ENCODE assay signal across 12 cellular contexts in genomic region chr14:22559041-22559440, GRCh38. TPM values are rescaled to one million over a fixed set of nuclear protein-coding genes. Genes with fewer than 3 reads are reported as not detected.
DNase-seq lines count a peak whose midpoint lies in the region; ATAC-seq and TF ChIP-seq lines count a peak whose summit lies in the region.
"Had no signal": no experiment of that assay in that cellular context is flagged by ENCODE, and none has a peak within 500 bp of the region (broad histone marks: within the 10 kb centered on the region; RNA-seq: fewer than 3 reads in every experiment).

No MANE protein-coding gene starts in this region.

- H3K27me3 Mint-ChIP-seq in activated naive CD4-positive, alpha-beta T cell treated with anti-CD3 and anti-CD28 coated beads for 36 hours (ENCODE audit: low read depth) = no peaks in the 10 kb centered on the region
- peaks cover 2% of the 10 kb centered on the region for H3K27me3 Mint-ChIP-seq in activated CD4-positive, alpha-beta memory T cell treated with anti-CD3 and anti-CD28 coated beads, Interleukin-2, amount 10 ng/mL, durations not matched to agents 7 days and 5 days

- POLR2A ChIA-PET in activated CD4-positive, alpha-beta memory T cell treated with anti-CD3 and anti-CD28 coated beads, Interleukin-2, amount 10 ng/mL, durations not matched to agents 7 days and 5 days (lab: Charles Lee) = interaction anchor here (2.5 to 26.6 kb wide), 6 partner anchors 6 to 560 kb away, joined by 6 to 1110 read pairs (median 541); partner anchors contain the start of gene DAD1

- peak overlapping the region; percentile 82 for H3K27ac ChIP-seq in lower lobe of right lung
- peak overlapping the region; percentile 58 for H3K27ac ChIP-seq in subcutaneous abdominal adipose tissue (ENCODE audit: low read depth, low read length)
- H3K27ac ChIP-seq: ovary had no signal

- H3K4me3 ChIP-seq in lower lobe of right lung = no peak overlapping the region
- H3K4me3 ChIP-seq in subcutaneous abdominal adipose tissue (ENCODE audit: low read depth in 1 of 5, low read length in 5 of 5) = no peak overlapping the region
- H3K4me3 ChIP-seq: ovary had no signal

- TF ChIP-seq CTCF in lower lobe of right lung (IDR thresholded peaks at IDR 0.05) = no peak

- no peak for DNase-seq in activated naive CD4-positive, alpha-beta T cell treated with anti-CD3 and anti-CD28 coated beads for 36 hours
- no peak for DNase-seq in activated naive CD4-positive, alpha-beta T cell treated with anti-CD3 and anti-CD28 coated beads, Interleukin-2, amount 50 U/mL, for 16 hours
- DNase-seq in activated CD4-positive, alpha-beta memory T cell treated with anti-CD3 and anti-CD28 coated beads, Interleukin-2, amount 10 ng/mL, durations not matched to agents 7 days and 5 days = no peak
- DNase-seq in lower lobe of right lung = no peak
- no peak for DNase-seq in NCI-H146 treated with DMSO at 0.1 percent for 48 hours (lab: John Stamatoyannopoulos, UW; ENCODE audit: unreplicated experiment)
- no peak for DNase-seq in ureter (ENCODE audit: low spot score)
- no peak for DNase-seq in NAMALWA (ENCODE audit: low spot score)
- DNase-seq: Karpas-422, NCI-H2107, OCI-M1, ovary had no signal

- H3K4me1 ChIP-seq in lower lobe of right lung (peaks cover 75% of the 10 kb centered on the region), subcutaneous abdominal adipose tissue (ENCODE audit: control insufficient read depth in 5 of 5, insufficient read depth in 5 of 5, low read length in 5 of 5) (peaks cover 5 to 53% (median 36%) of the 10 kb centered on the region in 5 donors)

- peak overlapping the region in 1 of 5 donors; percentile 25 for H3K9ac ChIP-seq in subcutaneous abdominal adipose tissue (ENCODE audit: low read length in 5 of 5)

- H3K9me3 ChIP-seq in lower lobe of right lung (no peaks in the 10 kb centered on the region), subcutaneous abdominal adipose tissue (ENCODE audit: control insufficient read depth in 5 of 5, low read length in 5 of 5) (no peaks in the 10 kb centered on the region)
- H3K9me3 ChIP-seq: ovary had no signal

- H3K27ac Mint-ChIP-seq in activated naive CD4-positive, alpha-beta T cell treated with anti-CD3 and anti-CD28 coated beads for 36 hours = peak overlapping the region; percentile 97
- peak overlapping the region; percentile 95 for H3K27ac Mint-ChIP-seq in activated CD4-positive, alpha-beta memory T cell treated with anti-CD3 and anti-CD28 coated beads, Interleukin-2, amount 10 ng/mL, durations not matched to agents 7 days and 5 days

- CTCF ChIA-PET in activated naive CD4-positive, alpha-beta T cell treated with anti-CD3 and anti-CD28 coated beads for 36 hours (lab: Charles Lee) = interaction anchor here (1.0 to 4.9 kb wide), 7 partner anchors 12 to 581 kb away, joined by 3 to 149 read pairs (median 8); partner anchors contain the start of gene DAD1
- CTCF ChIA-PET in activated CD4-positive, alpha-beta memory T cell treated with anti-CD3 and anti-CD28 coated beads, Interleukin-2, amount 10 ng/mL, durations not matched to agents 7 days and 5 days (lab: Charles Lee) = interaction anchor here (0.8 to 8.4 kb wide), 7 partner anchors 10 to 292 kb away, joined by 3 to 593 read pairs (median 4); partner anchors contain the start of gene DAD1

- H3K4me3 Mint-ChIP-seq in activated naive CD4-positive, alpha-beta T cell treated with anti-CD3 and anti-CD28 coated beads for 36 hours = peak overlapping the region; percentile 74
- peak overlapping the region; percentile 76 for H3K4me3 Mint-ChIP-seq in activated CD4-positive, alpha-beta memory T cell treated with anti-CD3 and anti-CD28 coated beads, Interleukin-2, amount 10 ng/mL, durations not matched to agents 7 days and 5 days

- H3K27me3 ChIP-seq in lower lobe of right lung (ENCODE audit: low read depth) (no peaks in the 10 kb centered on the region), subcutaneous abdominal adipose tissue (ENCODE audit: control insufficient read depth in 5 of 5, insufficient read depth in 4 of 5, low read length in 5 of 5) (no peaks in the 10 kb centered on the region)
- H3K27me3 ChIP-seq: ovary had no signal

- H3K36me3 ChIP-seq in lower lobe of right lung (peaks cover 8% of the 10 kb centered on the region), subcutaneous abdominal adipose tissue (ENCODE audit: control insufficient read depth in 5 of 5, insufficient read depth in 5 of 5, low read length in 5 of 5) (peaks cover under 1 to 17% (median 8%) of the 10 kb centered on the region in 5 donors)
- H3K36me3 ChIP-seq: ovary had no signal

- H3K9me3 Mint-ChIP-seq in activated naive CD4-positive, alpha-beta T cell treated with anti-CD3 and anti-CD28 coated beads for 36 hours = no peaks in the 10 kb centered on the region
- H3K9me3 Mint-ChIP-seq in activated CD4-positive, alpha-beta memory T cell treated with anti-CD3 and anti-CD28 coated beads, Interleukin-2, amount 10 ng/mL, durations not matched to agents 7 days and 5 days = no peaks in the 10 kb centered on the region

- peaks cover 17% of the 10 kb centered on the region for H3K36me3 Mint-ChIP-seq in activated naive CD4-positive, alpha-beta T cell treated with anti-CD3 and anti-CD28 coated beads for 36 hours (ENCODE audit: low read depth)
- peaks cover 21% of the 10 kb centered on the region for H3K36me3 Mint-ChIP-seq in activated CD4-positive, alpha-beta memory T cell treated with anti-CD3 and anti-CD28 coated beads, Interleukin-2, amount 10 ng/mL, durations not matched to agents 7 days and 5 days (ENCODE audit: low read depth)

- ATAC-seq in lower lobe of right lung = no peak

- peaks cover 84% of the 10 kb centered on the region for H3K4me1 Mint-ChIP-seq in activated naive CD4-positive, alpha-beta T cell treated with anti-CD3 and anti-CD28 coated beads for 36 hours (ENCODE audit: low read depth)
- peaks cover 90% of the 10 kb centered on the region for H3K4me1 Mint-ChIP-seq in activated CD4-positive, alpha-beta memory T cell treated with anti-CD3 and anti-CD28 coated beads, Interleukin-2, amount 10 ng/mL, durations not matched to agents 7 days and 5 days

- intact Hi-C loops in activated naive CD4-positive, alpha-beta T cell treated with anti-CD3 and anti-CD28 coated beads for 36 hours (cut with micrococcal nuclease) = loop anchor here (5.0 to 10.0 kb wide), 8 partner anchors 257 to 1104 kb away; partner anchors contain the start of genes CDH24 and CHD8
- intact Hi-C loops in lower lobe of right lung (cut with DNase I) = no loop called here

RNA-seq across cellular contexts. Expression of gene DAD1, which starts 30.0 kb away (rescaled TPM):
- total RNA-seq in activated naive CD4-positive, alpha-beta T cell treated with anti-CD3 and anti-CD28 coated beads for 36 hours = 100 to 1,000 TPM; 219 to 226 TPM
- 100 to 1,000 TPM; 160 to 167 TPM for total RNA-seq in activated CD4-positive, alpha-beta memory T cell treated with anti-CD3 and anti-CD28 coated beads, Interleukin-2, amount 10 ng/mL, durations not matched to agents 7 days and 5 days
- total RNA-seq in lower lobe of right lung (162 TPM), ureter (172 TPM)

RNA-seq across cellular contexts. Expression of gene ABHD4, which starts 39.1 kb away (rescaled TPM):
- 10 to 100 TPM; 11.1 to 11.9 TPM for total RNA-seq in activated naive CD4-positive, alpha-beta T cell treated with anti-CD3 and anti-CD28 coated beads for 36 hours
- 10 to 100 TPM; 16.7 to 20.7 TPM for total RNA-seq in activated CD4-positive, alpha-beta memory T cell treated with anti-CD3 and anti-CD28 coated beads, Interleukin-2, amount 10 ng/mL, durations not matched to agents 7 days and 5 days
- total RNA-seq in lower lobe of right lung = 28.5 TPM
- 33.7 TPM for total RNA-seq in ureter
